In the genomic region with DNA sequence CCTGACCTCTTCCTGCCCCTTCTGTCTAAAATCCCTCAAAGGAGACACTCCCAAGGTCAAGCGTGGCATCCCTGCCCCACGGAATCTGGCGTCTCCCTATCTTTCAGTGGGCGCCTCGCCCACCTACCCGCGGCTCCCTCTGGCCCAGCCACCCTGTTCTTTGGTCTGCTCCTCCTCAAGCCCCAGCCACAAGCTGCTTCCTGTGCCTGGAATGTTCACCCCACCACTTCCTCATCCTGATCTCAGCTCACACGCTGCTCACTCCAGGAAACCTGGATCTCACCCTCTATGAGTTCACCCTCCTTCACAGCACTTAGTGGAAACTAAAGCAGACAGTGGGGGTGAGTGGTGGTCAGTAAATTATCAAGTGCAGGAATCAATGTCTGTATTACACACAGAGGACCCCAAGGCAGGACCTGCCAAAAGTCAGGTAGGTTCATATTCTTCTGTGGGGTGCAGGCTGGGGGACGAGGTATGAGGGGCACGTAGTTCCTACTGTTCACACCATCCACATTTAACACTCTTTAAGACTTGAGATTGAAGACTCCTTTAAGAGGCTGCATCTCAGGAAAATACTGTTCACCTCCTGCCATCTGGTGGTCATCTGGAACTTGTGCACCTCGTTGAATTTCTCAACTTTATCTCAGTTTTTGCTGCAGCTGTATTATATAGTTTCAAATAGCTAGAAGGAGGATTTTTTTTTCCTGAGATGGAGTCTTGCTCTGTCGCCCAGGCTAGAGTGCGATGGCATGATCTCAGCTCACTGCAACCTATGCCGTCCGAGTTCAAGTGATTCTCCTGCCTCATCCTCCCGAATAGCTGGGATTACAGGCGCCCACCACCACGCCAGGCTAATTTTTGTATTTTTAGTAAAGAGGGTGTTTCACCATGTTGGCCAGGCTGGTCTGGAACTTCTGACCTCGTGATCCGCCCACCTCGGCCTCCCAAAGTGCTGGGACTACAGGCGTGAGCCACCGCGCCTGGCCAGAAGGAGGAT, we compare ENCODE assay signal across 9 cellular contexts.
DNase-seq lines count a peak whose midpoint lies in the region; ATAC-seq lines count a peak whose summit lies in the region.
"Had no signal": no experiment of that assay in that cellular context is flagged by ENCODE, and none has a peak within 500 bp of the region (broad histone marks: within the 10 kb centered on the region; RNA-seq: fewer than 3 reads in every experiment).

No MANE protein-coding gene starts in this region.

- no peaks in the 10 kb centered on the region for H3K36me3 Mint-ChIP-seq in activated naive CD8-positive, alpha-beta T cell treated with anti-CD3 and anti-CD28 coated beads, Interleukin-2, amount 50 U/mL, for 24 hours (ENCODE audit: low read depth)

- H3K4me1 Mint-ChIP-seq in activated naive CD8-positive, alpha-beta T cell treated with anti-CD3 and anti-CD28 coated beads, Interleukin-2, amount 50 U/mL, for 24 hours: peaks cover 3% of the 10 kb centered on the region

- H3K27ac Mint-ChIP-seq in activated naive CD8-positive, alpha-beta T cell treated with anti-CD3 and anti-CD28 coated beads, Interleukin-2, amount 50 U/mL, for 24 hours: no peak overlapping the region
- H3K27ac Mint-ChIP-seq: stimulated activated naive CD8-positive, alpha-beta T cell treated with anti-CD3 and anti-CD28 coated beads, Interleukin-15, Interleukin-2, amounts not matched to agents 100 ng/mL and 50 ng/mL, for 24 hours had no signal

- intact Hi-C loops in left ventricle myocardium superior (cut with micrococcal nuclease): no loop called here

- ATAC-seq in GM21390 (IDR thresholded peaks at IDR 0.05; ENCODE audit: unreplicated experiment): peak; percentile 57
- peak; percentile 57 for ATAC-seq in activated naive CD8-positive, alpha-beta T cell treated with anti-CD3 and anti-CD28 coated beads, Interleukin-2, amount 50 U/mL, for 24 hours
- peak; percentile 34 for ATAC-seq in left ventricle myocardium superior

- DNase-seq in NCI-H2196 (lab: John Stamatoyannopoulos, UW; ENCODE audit: unreplicated experiment) (peak; percentile 36), NCI-H2196 treated with DMSO at 0.1 percent for 48 hours (lab: John Stamatoyannopoulos, UW; ENCODE audit: unreplicated experiment) (no peak), NAMALWA (ENCODE audit: low spot score) (peak; percentile 71), left ventricle myocardium superior (no peak), smooth muscle cell of the brain vasculature (ENCODE audit: low read depth, low spot score) (peak; percentile 53), T-helper 9 cell (no peak)
- DNase-seq in activated naive CD8-positive, alpha-beta T cell treated with anti-CD3 and anti-CD28 coated beads, Interleukin-2, amount 50 U/mL, for 24 hours: no peak

- H3K4me3 Mint-ChIP-seq in activated naive CD8-positive, alpha-beta T cell treated with anti-CD3 and anti-CD28 coated beads, Interleukin-2, amount 50 U/mL, for 24 hours: no peak overlapping the region
- H3K4me3 Mint-ChIP-seq: stimulated activated naive CD8-positive, alpha-beta T cell treated with anti-CD3 and anti-CD28 coated beads, Interleukin-15, Interleukin-2, amounts not matched to agents 100 ng/mL and 50 ng/mL, for 24 hours had no signal

- H3K27me3 Mint-ChIP-seq in activated naive CD8-positive, alpha-beta T cell treated with anti-CD3 and anti-CD28 coated beads, Interleukin-2, amount 50 U/mL, for 24 hours: no peaks in the 10 kb centered on the region
- H3K27me3 Mint-ChIP-seq: stimulated activated naive CD8-positive, alpha-beta T cell treated with anti-CD3 and anti-CD28 coated beads, Interleukin-15, Interleukin-2, amounts not matched to agents 100 ng/mL and 50 ng/mL, for 24 hours had no signal

- no peaks in the 10 kb centered on the region for H3K9me3 Mint-ChIP-seq in activated naive CD8-positive, alpha-beta T cell treated with anti-CD3 and anti-CD28 coated beads, Interleukin-2, amount 50 U/mL, for 24 hours
- H3K9me3 Mint-ChIP-seq: stimulated activated naive CD8-positive, alpha-beta T cell treated with anti-CD3 and anti-CD28 coated beads, Interleukin-15, Interleukin-2, amounts not matched to agents 100 ng/mL and 50 ng/mL, for 24 hours had no signal

Comparison
In these comparisons a context has a peak if more than half of its experiments do, and no peak if none do; other contexts are left out.
1. DNase-seq: peak in NCI-H2196 (single experiment), NAMALWA (single experiment) and smooth muscle cell of the brain vasculature (single experiment); none in NCI-H2196 treated with DMSO at 0.1 percent for 48 hours (single experiment), activated naive CD8-positive, alpha-beta T cell treated with anti-CD3 and anti-CD28 coated beads, Interleukin-2, amount 50 U/mL, for 24 hours (single experiment), left ventricle myocardium superior (single experiment) and T-helper 9 cell (single experiment).
2. Peak in every context shown above with its lines, with median percentiles within 50 percentile points of each other: ATAC-seq.